25 cellular contexts compared by ENCODE assay signal in the genomic region with DNA sequence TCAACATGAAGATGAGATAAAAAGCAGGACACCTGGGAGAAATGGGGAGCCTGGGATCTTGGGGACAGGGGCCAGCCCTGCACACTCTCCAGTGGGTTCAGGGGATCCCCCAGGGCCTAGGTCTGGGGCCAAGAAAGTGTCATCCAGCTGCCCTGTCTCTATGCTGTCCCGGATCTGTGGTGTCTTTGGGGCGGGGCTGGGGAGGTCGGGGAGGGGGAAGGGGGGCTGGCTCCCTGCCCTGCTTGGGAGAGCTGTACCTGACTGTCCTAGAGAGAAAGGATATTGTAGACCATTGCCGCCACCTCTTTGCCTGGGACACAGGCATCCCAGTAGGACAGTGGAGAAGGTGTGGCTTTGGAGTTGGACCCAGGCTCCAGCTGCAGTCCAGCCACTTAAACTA. TPM values are rescaled to one million over a fixed set of nuclear protein-coding genes. Genes with fewer than 3 reads are reported as not detected.
DNase-seq lines count a peak whose midpoint lies in the region; ATAC-seq and TF ChIP-seq lines count a peak whose summit lies in the region.
"Had no signal": no experiment of that assay in that cellular context is flagged by ENCODE, and none has a peak within 500 bp of the region (broad histone marks: within the 10 kb centered on the region; RNA-seq: fewer than 3 reads in every experiment).

No MANE protein-coding gene starts in this region.

- peak; percentile 57 for DNase-seq in left ventricle myocardium superior
- DNase-seq in heart left ventricle, result no peak
- DNase-seq in T-helper 17 cell, result no peak
- no peak for DNase-seq in mesothelial cell of epicardium (ENCODE audit: low spot score in 2 of 2, unreplicated experiment in 2 of 2)
- no peak for DNase-seq in type B pancreatic cell (ENCODE audit: extremely low spot score, unreplicated experiment)
- DNase-seq in hypothalamus (lab: John Stamatoyannopoulos, UW), result no peak
- no peak for DNase-seq in activated CD4-positive, CD25-positive, alpha-beta regulatory T cell treated with anti-CD3 and anti-CD28 coated beads, Interleukin-2, amount 50 U/mL, for 72 hours
- DNase-seq: activated CD4-positive, alpha-beta T cell treated with anti-CD3 and anti-CD28 coated beads, Interleukin-2, amount 10 ng/mL, durations not matched to agents 7 days and 5 days; activated gamma-delta T cell; body of pancreas; DMS79; effector CD4-positive, alpha-beta T cell; erythroblast; GF-D8; H9; NCI-H2171 treated with DMSO at 0.1 percent for 48 hours; NCI-H524; NK-92 treated with Interleukin-12 subunit alpha and Interleukin-12 subunit beta, amount 100 ng/mL, for 24 hours; stimulated activated CD8-positive, alpha-beta memory T cell treated with anti-CD3 and anti-CD28 coated beads, Interleukin-4, amount 100 ng/mL, for 48 hours; T-helper 2 cell; upper lobe of left lung had no signal

- H3K4me3 ChIP-seq in heart left ventricle, result no peak overlapping the region
- H3K4me3 ChIP-seq: body of pancreas, upper lobe of left lung had no signal

- H3K27ac Mint-ChIP-seq in T-helper 17 cell (peak overlapping the region; percentile 65), mesothelial cell of epicardium (peak overlapping the region; percentile 75), type B pancreatic cell (peak overlapping the region; percentile 67)
- H3K27ac Mint-ChIP-seq: activated CD4-positive, alpha-beta T cell treated with anti-CD3 and anti-CD28 coated beads, Interleukin-2, amount 10 ng/mL, durations not matched to agents 7 days and 5 days; H9 had no signal

- H3K27ac ChIP-seq in heart left ventricle, result peak overlapping the region in 4 of 12 donors; percentile 1 to 96 (median 58)
- H3K27ac ChIP-seq: KMS-11 had no signal

- TF ChIP-seq CTCF in heart left ventricle (IDR thresholded peaks at IDR 0.05) (no peak), mesothelial cell of epicardium (IDR thresholded peaks at IDR 0.05; ENCODE audit: unreplicated experiment) (no peak), type B pancreatic cell (conservative IDR thresholded peaks at IDR 0.05) (no peak)

- TF ChIP-seq POLR2A in heart left ventricle (IDR thresholded peaks at IDR 0.05), result no peak

- peaks cover 0 to 70% (median 44%) of the 10 kb centered on the region in 9 donors for H3K36me3 ChIP-seq in heart left ventricle

- intact Hi-C loops in left ventricle myocardium superior (cut with micrococcal nuclease), result no loop called here
- intact Hi-C loops in heart left ventricle (cut with DNase I), result loop anchor here in 4 of 10 donors (2.0 to 10.0 kb wide), 4 partner anchors 90 to 384 kb away; partner anchors contain the start of genes GIGYF1 (in 2 of the 4) and SLC12A9 (in 1 of the 4)

- ATAC-seq in left ventricle myocardium superior (peak; percentile 3), heart left ventricle (no peak), T-helper 17 cell (no peak), GM18520 (IDR thresholded peaks at IDR 0.05; ENCODE audit: unreplicated experiment) (no peak)
- ATAC-seq: body of pancreas had no signal

- H3K4me3 Mint-ChIP-seq in T-helper 17 cell, result no peak overlapping the region
- no peak overlapping the region for H3K4me3 Mint-ChIP-seq in mesothelial cell of epicardium
- no peak overlapping the region for H3K4me3 Mint-ChIP-seq in type B pancreatic cell
- H3K4me3 Mint-ChIP-seq: activated CD4-positive, alpha-beta T cell treated with anti-CD3 and anti-CD28 coated beads, Interleukin-2, amount 10 ng/mL, durations not matched to agents 7 days and 5 days; H9 had no signal

- WGBS in heart left ventricle, 4 donors, result 34 to 52% (median 45%) methylated on average over 3 to 4 of the region's 4 CpGs

- H3K9me3 ChIP-seq in heart left ventricle, result no peaks in the 10 kb centered on the region
- H3K9me3 ChIP-seq in T-helper 17 cell (ENCODE audit: control insufficient read depth, low read length, poor library complexity, severe bottlenecking), result no peaks in the 10 kb centered on the region
- H3K9me3 ChIP-seq: body of pancreas, upper lobe of left lung had no signal

- H3K27me3 ChIP-seq in heart left ventricle, result no peaks in the 10 kb centered on the region
- H3K27me3 ChIP-seq: body of pancreas, upper lobe of left lung had no signal

- H3K27me3 Mint-ChIP-seq in T-helper 17 cell (no peaks in the 10 kb centered on the region), mesothelial cell of epicardium (ENCODE audit: low read depth) (no peaks in the 10 kb centered on the region), type B pancreatic cell (no peaks in the 10 kb centered on the region)
- H3K27me3 Mint-ChIP-seq: activated CD4-positive, alpha-beta T cell treated with anti-CD3 and anti-CD28 coated beads, Interleukin-2, amount 10 ng/mL, durations not matched to agents 7 days and 5 days had no signal

- H3K9me3 Mint-ChIP-seq in mesothelial cell of epicardium (no peaks in the 10 kb centered on the region), type B pancreatic cell (no peaks in the 10 kb centered on the region)
- H3K9me3 Mint-ChIP-seq: activated CD4-positive, alpha-beta T cell treated with anti-CD3 and anti-CD28 coated beads, Interleukin-2, amount 10 ng/mL, durations not matched to agents 7 days and 5 days; H9 had no signal

- peaks cover 4% of the 10 kb centered on the region for H3K36me3 Mint-ChIP-seq in T-helper 17 cell (ENCODE audit: low read depth)
- peaks cover 9% of the 10 kb centered on the region for H3K36me3 Mint-ChIP-seq in mesothelial cell of epicardium
- no peaks in the 10 kb centered on the region for H3K36me3 Mint-ChIP-seq in type B pancreatic cell

- H3K4me1 ChIP-seq in heart left ventricle, result peaks cover 3 to 85% (median 56%) of the 10 kb centered on the region in 12 donors

- H3K4me1 Mint-ChIP-seq in T-helper 17 cell (peaks cover 30% of the 10 kb centered on the region), mesothelial cell of epicardium (peaks cover 17% of the 10 kb centered on the region), type B pancreatic cell (ENCODE audit: unreplicated experiment) (peaks cover 10% of the 10 kb centered on the region)

RNA-seq across cellular contexts. Expression of gene SPACDR, which starts 7.0 kb away (rescaled TPM):
- total RNA-seq in left ventricle myocardium superior (0.32 TPM), heart left ventricle (under 1 TPM in 5 of 9 donors, not detected in 4; 0.27 to 0.77 (median 0.39) TPM), T-helper 17 cell (1 to 10 TPM; 1.4 to 1.7 TPM), mesothelial cell of epicardium (2.0 to 3.6 TPM (median 3.3 TPM) in 3 replicates), type B pancreatic cell (ENCODE audit: low replicate concordance) (1.4 and 2.8 TPM in 2 replicates)
- polyA plus RNA-seq in heart left ventricle, result under 1 TPM; 0.61 to 0.78 TPM
- total RNA-seq: fibroblast of villous mesenchyme, H9, skeletal muscle tissue had no signal

RNA-seq across cellular contexts. Expression of gene TSC22D4, which starts 8.0 kb away (rescaled TPM):
- total RNA-seq in left ventricle myocardium superior (51.1 TPM), heart left ventricle (10 to 100 TPM; 41.8 to 55.5 (median 49.0) TPM), T-helper 17 cell (100 to 1,000 TPM in 1 of 2 donors, 10 to 100 TPM in 1; 94.7 to 104 TPM), mesothelial cell of epicardium (50.5 to 52.7 TPM (median 52.4 TPM) in 3 replicates), type B pancreatic cell (ENCODE audit: low replicate concordance) (45.3 and 57.6 TPM in 2 replicates)
- polyA plus RNA-seq in heart left ventricle, result 10 to 100 TPM; 42.2 to 47.0 TPM

RNA-seq across cellular contexts. Expression of gene NYAP1, which starts 12.7 kb away (rescaled TPM):
- total RNA-seq in left ventricle myocardium superior (0.32 TPM), heart left ventricle (1 to 10 TPM in 1 of 9 donors, under 1 TPM in 5, not detected in 3; 0.16 to 1.1 (median 0.35) TPM), T-helper 17 cell (1 to 10 TPM; 1.3 TPM), mesothelial cell of epicardium (8.2 to 8.5 TPM (median 8.4 TPM) in 3 replicates), type B pancreatic cell (ENCODE audit: low replicate concordance) (2.1 and 6.3 TPM in 2 replicates)
- polyA plus RNA-seq in heart left ventricle, result under 1 TPM; 0.42 to 0.50 TPM

RNA-seq across cellular contexts. Expression of gene PPP1R35, which starts 34.7 kb away (rescaled TPM):
- total RNA-seq in left ventricle myocardium superior (10.3 TPM), heart left ventricle (10 to 100 TPM in 8 of 9 donors, 1 to 10 TPM in 1; 9.6 to 26.8 (median 12.4) TPM), T-helper 17 cell (10 to 100 TPM; 45.2 to 48.1 TPM), mesothelial cell of epicardium (25.7 to 29.3 TPM (median 26.6 TPM) in 3 replicates), type B pancreatic cell (ENCODE audit: low replicate concordance) (31.4 and 33.8 TPM in 2 replicates)
- 10 to 100 TPM; 17.7 to 28.4 TPM for polyA plus RNA-seq in heart left ventricle

RNA-seq across cellular contexts. Expression of gene MEPCE, which starts 41.4 kb away (rescaled TPM):
- total RNA-seq in left ventricle myocardium superior, result 25.8 TPM
- 10 to 100 TPM; 15.8 to 30.3 (median 21.5) TPM for total RNA-seq in heart left ventricle
- 10 to 100 TPM; 14.6 to 24.5 TPM for polyA plus RNA-seq in heart left ventricle
- 10 to 100 TPM; 66.1 to 66.8 TPM for total RNA-seq in T-helper 17 cell
- 34.7 to 38.5 TPM (median 38.4 TPM) in 3 replicates for total RNA-seq in mesothelial cell of epicardium
- 27.5 and 36.6 TPM in 2 replicates for total RNA-seq in type B pancreatic cell (ENCODE audit: low replicate concordance)
